ENCODE assay signal across 30 cellular contexts in the genomic region with DNA sequence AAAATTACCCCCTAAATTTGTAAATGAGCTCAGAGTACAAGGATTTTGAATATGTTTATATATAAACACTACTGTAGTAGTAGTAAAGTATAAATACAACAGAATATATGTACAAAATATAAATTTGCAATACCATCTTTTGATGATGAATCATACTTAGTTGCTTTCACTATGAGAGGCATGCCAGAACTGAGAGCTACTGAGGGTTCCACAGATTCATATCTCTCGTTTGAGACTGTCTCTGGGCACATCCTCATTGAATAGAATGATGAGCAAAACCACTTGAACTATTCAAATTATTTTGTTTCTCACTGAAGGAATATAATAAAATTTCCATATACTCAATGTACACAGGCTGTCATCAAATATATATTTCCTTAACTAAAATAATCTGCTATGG.
"Had no signal": no experiment of that assay in that cellular context is flagged by ENCODE, and none has a peak within 500 bp of the region (broad histone marks: within the 10 kb centered on the region; RNA-seq: fewer than 3 reads in every experiment).

No MANE protein-coding gene starts in this region.

- H3K4me1 ChIP-seq: ascending aorta, gastroesophageal sphincter, prostate gland, uterus had no signal

- H3K27ac Mint-ChIP-seq: activated B cell treated with CpG ODN at 0.5 μM for 24 hours; activated naive CD4-positive, alpha-beta T cell treated with anti-CD3 and anti-CD28 coated beads for 36 hours; activated naive CD8-positive, alpha-beta T cell treated with anti-CD3 and anti-CD28 coated beads for 36 hours; activated T-helper 1 cell treated with anti-CD3 and anti-CD28 coated beads, Interleukin-12 subunit alpha, Interleukin-12 subunit beta, Interleukin-2, Interleukin-4 antibody, amounts not matched to agents 30 ng/mL and 10 ng/mL and 1 ng/mL, durations not matched to agents 14 hours and 24 hours and 36 hours; dendritic cell treated with granulocyte-macrophage colony-stimulating factor and Interleukin-4, amounts not matched to agents 40 ng/mL and 50 ng/mL, for 4 days; endodermal cell; naive thymus-derived CD4-positive, alpha-beta T cell; stimulated activated effector memory CD8-positive, alpha-beta T cell treated with anti-CD3 and anti-CD28 coated beads, Interleukin-12 subunit alpha, Interleukin-12 subunit beta, amount 100 ng/mL, for 72 hours; T-cell; T-helper 2 cell treated with Interferon-gamma antibody and Interleukin-4, amounts not matched to agents 5 μg/mL and 100 μg/mL, for 36 hours; type B pancreatic cell had no signal

- H3K36me3 ChIP-seq: ascending aorta, gastroesophageal sphincter, ovary, prostate gland, uterus had no signal

- H3K4me1 Mint-ChIP-seq: activated B cell treated with CpG ODN at 0.5 μM for 24 hours; activated naive CD8-positive, alpha-beta T cell treated with anti-CD3 and anti-CD28 coated beads for 36 hours; naive thymus-derived CD4-positive, alpha-beta T cell; stimulated activated effector memory CD8-positive, alpha-beta T cell treated with anti-CD3 and anti-CD28 coated beads, Interleukin-12 subunit alpha, Interleukin-12 subunit beta, amount 100 ng/mL, for 72 hours; stimulated activated naive CD8-positive, alpha-beta T cell treated with anti-CD3 and anti-CD28 coated beads, Interleukin-15, amount 100 ng/mL, for 72 hours; T-cell had no signal

- H3K4me3 ChIP-seq: ascending aorta, gastroesophageal sphincter, ovary, prostate gland, uterus had no signal

- H3K27ac ChIP-seq: ascending aorta, epithelial cell of prostate, gastroesophageal sphincter, ovary, prostate gland, uterus had no signal

- ATAC-seq: gastroesophageal sphincter; naive thymus-derived CD4-positive, alpha-beta T cell; sciatic nerve; stimulated activated effector memory CD8-positive, alpha-beta T cell treated with anti-CD3 and anti-CD28 coated beads, Interleukin-12 subunit alpha, Interleukin-12 subunit beta, amount 100 ng/mL, for 72 hours; stimulated activated naive CD8-positive, alpha-beta T cell treated with anti-CD3 and anti-CD28 coated beads, Interleukin-15, amount 100 ng/mL, for 72 hours; T-cell had no signal

- H3K36me3 Mint-ChIP-seq: activated naive CD8-positive, alpha-beta T cell treated with anti-CD3 and anti-CD28 coated beads for 36 hours; naive thymus-derived CD4-positive, alpha-beta T cell; stimulated activated effector memory CD8-positive, alpha-beta T cell treated with anti-CD3 and anti-CD28 coated beads, Interleukin-12 subunit alpha, Interleukin-12 subunit beta, amount 100 ng/mL, for 72 hours; T-cell; type B pancreatic cell had no signal

- H3K4me3 Mint-ChIP-seq: activated B cell treated with CpG ODN at 0.5 μM for 24 hours; activated naive CD4-positive, alpha-beta T cell treated with anti-CD3 and anti-CD28 coated beads for 36 hours; activated naive CD8-positive, alpha-beta T cell treated with anti-CD3 and anti-CD28 coated beads for 36 hours; activated T-helper 1 cell treated with anti-CD3 and anti-CD28 coated beads, Interleukin-12 subunit alpha, Interleukin-12 subunit beta, Interleukin-2, Interleukin-4 antibody, amounts not matched to agents 30 ng/mL and 10 ng/mL and 1 ng/mL, durations not matched to agents 14 hours and 24 hours and 36 hours; dendritic cell treated with granulocyte-macrophage colony-stimulating factor and Interleukin-4, amounts not matched to agents 40 ng/mL and 50 ng/mL, for 4 days; endodermal cell; naive thymus-derived CD4-positive, alpha-beta T cell; stimulated activated effector memory CD8-positive, alpha-beta T cell treated with anti-CD3 and anti-CD28 coated beads, Interleukin-12 subunit alpha, Interleukin-12 subunit beta, amount 100 ng/mL, for 72 hours; stimulated activated naive CD8-positive, alpha-beta T cell treated with anti-CD3 and anti-CD28 coated beads, Interleukin-15, amount 100 ng/mL, for 72 hours; T-cell; T-helper 2 cell treated with Interferon-gamma antibody and Interleukin-4, amounts not matched to agents 5 μg/mL and 100 μg/mL, for 36 hours; type B pancreatic cell had no signal

- H3K9me3 ChIP-seq: ascending aorta, ovary, prostate gland, uterus had no signal

- H3K27me3 Mint-ChIP-seq: activated B cell treated with CpG ODN at 0.5 μM for 24 hours; activated naive CD8-positive, alpha-beta T cell treated with anti-CD3 and anti-CD28 coated beads for 36 hours; dendritic cell treated with granulocyte-macrophage colony-stimulating factor and Interleukin-4, amounts not matched to agents 40 ng/mL and 50 ng/mL, for 4 days; naive thymus-derived CD4-positive, alpha-beta T cell; stimulated activated naive CD8-positive, alpha-beta T cell treated with anti-CD3 and anti-CD28 coated beads, Interleukin-15, amount 100 ng/mL, for 72 hours; T-cell; type B pancreatic cell had no signal

- DNase-seq: activated B cell treated with CpG ODN at 0.5 μM for 24 hours; activated CD4-positive, alpha-beta T cell treated with anti-CD3 and anti-CD28 coated beads, Interleukin-2, amount 50 U/mL, for 4 hours; activated CD8-positive, alpha-beta memory T cell treated with anti-CD3 and anti-CD28 coated beads for 24 hours; activated effector memory CD4-positive, alpha-beta T cell treated with anti-CD3 and anti-CD28 coated beads, Interleukin-2, amount 50 U/mL, for 16 hours; activated naive CD4-positive, alpha-beta T cell treated with anti-CD3 and anti-CD28 coated beads for 36 hours; activated naive CD8-positive, alpha-beta T cell treated with anti-CD3 and anti-CD28 coated beads for 36 hours; central memory CD4-positive, alpha-beta T cell; endodermal cell; head of caudate nucleus; hippocampal formation; midbrain; naive thymus-derived CD4-positive, alpha-beta T cell; ovary; retina; small intestine; stimulated activated CD4-positive, alpha-beta T cell treated with anti-CD3 and anti-CD28 coated beads, Interleukin-4, amount 100 ng/mL, for 24 hours; stimulated activated naive CD8-positive, alpha-beta T cell treated with anti-CD3 and anti-CD28 coated beads, Interleukin-15, amount 100 ng/mL, for 72 hours; substantia nigra; T-cell; uterus had no signal

- H3K27me3 ChIP-seq: ascending aorta, gastroesophageal sphincter, ovary, uterus had no signal

- H3K9me3 Mint-ChIP-seq: activated B cell treated with CpG ODN at 0.5 μM for 24 hours; activated T-helper 1 cell treated with anti-CD3 and anti-CD28 coated beads, Interleukin-12 subunit alpha, Interleukin-12 subunit beta, Interleukin-2, Interleukin-4 antibody, amounts not matched to agents 30 ng/mL and 10 ng/mL and 1 ng/mL, durations not matched to agents 14 hours and 24 hours and 36 hours; type B pancreatic cell had no signal
